Comparison of ENCODE assay signal across 8 cellular contexts in genomic region chrX:129726307-129727111, GRCh38. TPM values are rescaled to one million over a fixed set of nuclear protein-coding genes. Genes with fewer than 3 reads are reported as not detected.
DNase-seq lines count a peak whose midpoint lies in the region; ATAC-seq, FAIRE-seq and TF ChIP-seq lines count a peak whose summit lies in the region.

No MANE protein-coding gene starts in this region.

- H3K27me3 Mint-ChIP-seq in activated naive CD8-positive, alpha-beta T cell treated with anti-CD3 and anti-CD28 coated beads, Interleukin-2, amount 50 U/mL, for 24 hours = no peaks in the 10 kb centered on the region

- peak; percentile 83 for TF ChIP-seq CTCF in AG09319 (IDR thresholded peaks at IDR 0.05; ENCODE audit: low read depth, low read length)
- TF ChIP-seq CTCF in heart right ventricle (IDR thresholded peaks at IDR 0.05) = peak; percentile 44 to 78 (median 71)

- H3K27ac Mint-ChIP-seq in activated naive CD8-positive, alpha-beta T cell treated with anti-CD3 and anti-CD28 coated beads, Interleukin-2, amount 50 U/mL, for 24 hours = no peak overlapping the region

- WGBS in heart right ventricle, 2 donors = 39 to 46% methylated on average over 4 of the region's 4 CpGs

- peak; percentile 28 for ATAC-seq in activated naive CD8-positive, alpha-beta T cell treated with anti-CD3 and anti-CD28 coated beads, Interleukin-2, amount 50 U/mL, for 24 hours
- peak in 7 of 8 donors; percentile 77 to 93 (median 88) for ATAC-seq in heart right ventricle
- ATAC-seq in GM19023 (IDR thresholded peaks at IDR 0.05; ENCODE audit: unreplicated experiment) = no peak
- ATAC-seq in HG03571 (IDR thresholded peaks at IDR 0.05; ENCODE audit: unreplicated experiment) = no peak

- peaks cover 0 to 12% (median 0%) of the 10 kb centered on the region in 7 donors for H3K27me3 ChIP-seq in heart right ventricle

- H3K4me1 ChIP-seq in heart right ventricle = no peaks in the 10 kb centered on the region

- H3K4me3 Mint-ChIP-seq in activated naive CD8-positive, alpha-beta T cell treated with anti-CD3 and anti-CD28 coated beads, Interleukin-2, amount 50 U/mL, for 24 hours = no peak overlapping the region

- intact Hi-C loops in heart right ventricle (cut with DNase I) = loop anchor here in 8 of 10 donors (1.0 to 5.0 kb wide), 7 partner anchors 74 to 120 kb away; partner anchors contain the start of gene APLN (in 1 of the 8)

- no peak overlapping the region for H3K4me3 ChIP-seq in heart right ventricle

- no peaks in the 10 kb centered on the region for H3K36me3 ChIP-seq in heart right ventricle

- H3K27ac ChIP-seq in heart right ventricle = no peak overlapping the region

- no peaks in the 10 kb centered on the region for H3K36me3 Mint-ChIP-seq in activated naive CD8-positive, alpha-beta T cell treated with anti-CD3 and anti-CD28 coated beads, Interleukin-2, amount 50 U/mL, for 24 hours (ENCODE audit: low read depth)

- DNase-seq in AG09319 (ENCODE audit: extremely low read depth, low read depth) (no peak), GM19239 (ENCODE audit: insufficient read length, low spot score) (no peak), NCI-H748 (lab: John Stamatoyannopoulos, UW; ENCODE audit: unreplicated experiment) (peak; percentile 37), heart right ventricle (peak; percentile 59 to 64), renal cortical epithelial cell (ENCODE audit: low read depth) (peak; percentile 33)
- peak; percentile 39 for DNase-seq in activated naive CD8-positive, alpha-beta T cell treated with anti-CD3 and anti-CD28 coated beads, Interleukin-2, amount 50 U/mL, for 24 hours

- FAIRE-seq in GM19239 (lab: Jason Lieb, UNC) = peak; percentile 75

- no peaks in the 10 kb centered on the region for H3K9me3 Mint-ChIP-seq in activated naive CD8-positive, alpha-beta T cell treated with anti-CD3 and anti-CD28 coated beads, Interleukin-2, amount 50 U/mL, for 24 hours

- no peaks in the 10 kb centered on the region for H3K9me3 ChIP-seq in heart right ventricle

- peaks cover 18% of the 10 kb centered on the region for H3K4me1 Mint-ChIP-seq in activated naive CD8-positive, alpha-beta T cell treated with anti-CD3 and anti-CD28 coated beads, Interleukin-2, amount 50 U/mL, for 24 hours

RNA-seq across cellular contexts. Expression of gene XPNPEP2, which starts 12.3 kb away (rescaled TPM):
- total RNA-seq in heart right ventricle (1 to 10 TPM in 1 of 10 donors, under 1 TPM in 9; 0.18 to 2.2 (median 0.52) TPM), renal cortical epithelial cell (not detected in 2 replicates)
- under 1 TPM; 0.22 to 0.99 TPM for polyA plus RNA-seq in heart right ventricle

RNA-seq across cellular contexts. Expression of gene SASH3, which starts 53.2 kb away (rescaled TPM):
- total RNA-seq in heart right ventricle (10 to 100 TPM in 1 of 10 donors, 1 to 10 TPM in 6, under 1 TPM in 3; 0.57 to 15.3 (median 2.3) TPM), renal cortical epithelial cell (not detected in 2 replicates)
- 1 to 10 TPM in 1 of 2 donors, under 1 TPM in 1; 0.88 to 1.9 TPM for polyA plus RNA-seq in heart right ventricle

Comparison
In these comparisons a context has a peak if more than half of its experiments do, and no peak if none do; other contexts are left out.
1. DNase-seq: peak in NCI-H748 (single experiment), activated naive CD8-positive, alpha-beta T cell treated with anti-CD3 and anti-CD28 coated beads, Interleukin-2, amount 50 U/mL, for 24 hours (single experiment), heart right ventricle (2 of 2) and renal cortical epithelial cell (single experiment); none in AG09319 (single experiment) and GM19239 (single experiment).
2. ATAC-seq: peak in activated naive CD8-positive, alpha-beta T cell treated with anti-CD3 and anti-CD28 coated beads, Interleukin-2, amount 50 U/mL, for 24 hours (single experiment) and heart right ventricle (7 of 8); none in GM19023 (single experiment) and HG03571 (single experiment).